19 cellular contexts compared by ENCODE assay signal in genomic region chr1:84148758-84149157, GRCh38. TPM values are rescaled to one million over a fixed set of nuclear protein-coding genes. Genes with fewer than 3 reads are reported as not detected.
DNase-seq lines count a peak whose midpoint lies in the region; ATAC-seq, FAIRE-seq and TF ChIP-seq lines count a peak whose summit lies in the region.
"Had no signal": no experiment of that assay in that cellular context is flagged by ENCODE, and none has a peak within 500 bp of the region (broad histone marks: within the 10 kb centered on the region; RNA-seq: fewer than 3 reads in every experiment).

No MANE protein-coding gene starts in this region.

- H3K4me1 ChIP-seq in Loucy (ENCODE audit: insufficient read depth, low read length, poor library complexity, severe bottlenecking) = peaks cover 67% of the 10 kb centered on the region
- peaks cover 23% of the 10 kb centered on the region for H3K4me1 ChIP-seq in keratinocyte (ENCODE audit: control insufficient read depth, extremely low read depth, insufficient read depth, low read length)
- peaks cover 56% of the 10 kb centered on the region for H3K4me1 ChIP-seq in Karpas-422 (ENCODE audit: low read length)

- peaks cover 76% of the 10 kb centered on the region for H3K4me1 Mint-ChIP-seq in activated naive CD8-positive, alpha-beta T cell (ENCODE audit: low read depth)
- peaks cover 52% of the 10 kb centered on the region for H3K4me1 Mint-ChIP-seq in activated naive CD8-positive, alpha-beta T cell treated with anti-CD3 and anti-CD28 coated beads for 36 hours
- peaks cover 64% of the 10 kb centered on the region for H3K4me1 Mint-ChIP-seq in stimulated activated memory B cell treated with anti-CD40 and anti-IgM and Interleukin-4, amounts not matched to agents 10 μg/mL and 1 μg/mL and 100 μg/mL, for 72 hours

- no peak for DNase-seq in activated naive CD8-positive, alpha-beta T cell treated with anti-CD3 and anti-CD28 coated beads for 36 hours
- no peak for DNase-seq in keratinocyte (ENCODE audit: low read depth, low spot score)
- no peak for DNase-seq in stimulated activated CD4-positive, alpha-beta T cell treated with anti-CD3 and anti-CD28 coated beads, Interleukin-4, amount 100 ng/mL, for 24 hours
- DNase-seq in Karpas-422 = no peak
- DNase-seq: DMS 273 treated with DMSO at 0.1 percent for 48 hours, GF-D8, NCI-H1105 treated with DMSO at 0.1 percent for 48 hours, NCI-H1694, NCI-H748 treated with DMSO at 0.1 percent for 48 hours, PC-3, RPMI8226, SIG-M5 had no signal

- H4K20me1 ChIP-seq in Loucy (ENCODE audit: insufficient read depth, low read length, poor library complexity, severe bottlenecking) = peaks cover 25% of the 10 kb centered on the region
- no peaks in the 10 kb centered on the region for H4K20me1 ChIP-seq in keratinocyte (ENCODE audit: control insufficient read depth, extremely low read depth, insufficient read depth, low read length)
- H4K20me1 ChIP-seq in Karpas-422 (ENCODE audit: insufficient read depth, low read depth, low read length) = no peaks in the 10 kb centered on the region

- FAIRE-seq in keratinocyte (lab: Jason Lieb, UNC) = peak; percentile 52
- FAIRE-seq: GM19239 had no signal

- H3K27ac Mint-ChIP-seq in activated naive CD8-positive, alpha-beta T cell = peak overlapping the region; percentile 36
- no peak overlapping the region for H3K27ac Mint-ChIP-seq in activated naive CD8-positive, alpha-beta T cell treated with anti-CD3 and anti-CD28 coated beads for 36 hours
- peak overlapping the region; percentile 60 for H3K27ac Mint-ChIP-seq in stimulated activated memory B cell treated with anti-CD40 and anti-IgM and Interleukin-4, amounts not matched to agents 10 μg/mL and 1 μg/mL and 100 μg/mL, for 72 hours
- H3K27ac Mint-ChIP-seq: GM23338 had no signal

- H3F3A ChIP-seq in Loucy (ENCODE audit: low read depth) = peaks cover 7% of the 10 kb centered on the region; the same call in 1 of the 2 replicates

- H3K36me3 ChIP-seq in Loucy (ENCODE audit: insufficient read depth, low read length) (no peaks in the 10 kb centered on the region), keratinocyte (ENCODE audit: control insufficient read depth in 2 of 2, extremely low read depth in 1 of 2, insufficient read depth in 2 of 2, low read length in 2 of 2) (no peaks in the 10 kb centered on the region), Karpas-422 (ENCODE audit: insufficient read depth, low read length) (no peaks in the 10 kb centered on the region)

- no peaks in the 10 kb centered on the region for H3K27me3 Mint-ChIP-seq in activated naive CD8-positive, alpha-beta T cell
- no peaks in the 10 kb centered on the region for H3K27me3 Mint-ChIP-seq in activated naive CD8-positive, alpha-beta T cell treated with anti-CD3 and anti-CD28 coated beads for 36 hours
- no peaks in the 10 kb centered on the region for H3K27me3 Mint-ChIP-seq in stimulated activated memory B cell treated with anti-CD40 and anti-IgM and Interleukin-4, amounts not matched to agents 10 μg/mL and 1 μg/mL and 100 μg/mL, for 72 hours

- ATAC-seq in stimulated activated memory B cell treated with anti-CD40 and anti-IgM and Interleukin-4, amounts not matched to agents 10 μg/mL and 1 μg/mL and 100 μg/mL, for 72 hours = no peak
- ATAC-seq in GM21381 (IDR thresholded peaks at IDR 0.05; ENCODE audit: unreplicated experiment) = no peak
- ATAC-seq: GM23338, PC-3, SK-N-SH treated with all-trans-retinoic acid at 6 μM for 48 hours had no signal

- H3K79me2 ChIP-seq in Loucy (ENCODE audit: insufficient read depth, low read length) (peaks cover 84% of the 10 kb centered on the region), keratinocyte (ENCODE audit: control insufficient read depth, insufficient read depth, low read length) (no peaks in the 10 kb centered on the region), Karpas-422 (ENCODE audit: low read length) (peaks cover 20% of the 10 kb centered on the region; the same call in 1 of the 2 replicates)

- no peaks in the 10 kb centered on the region for H3K9me1 ChIP-seq in keratinocyte (ENCODE audit: control insufficient read depth, extremely low read depth, insufficient read depth, low read length)

- H3K9me3 ChIP-seq in Loucy (ENCODE audit: insufficient read depth, low read depth, low read length) = no peaks in the 10 kb centered on the region
- no peaks in the 10 kb centered on the region for H3K9me3 ChIP-seq in keratinocyte (ENCODE audit: control insufficient read depth, low read depth, low read length)
- H3K9me3 ChIP-seq in Karpas-422 (ENCODE audit: low read length) = no peaks in the 10 kb centered on the region

- dilution Hi-C loops in keratinocyte (cut with MboI; ENCODE audit: extremely low pct_ligation_motif_present, low sequenced_read_pairs) = no loop called here

- H3K9me2 ChIP-seq in Loucy (replicated peaks; ENCODE audit: low read depth, low read length) (no peaks in the 10 kb centered on the region), Karpas-422 (replicated peaks; ENCODE audit: insufficient read depth, low read length) (no peaks in the 10 kb centered on the region)

- H3K4me3 ChIP-seq in Loucy (ENCODE audit: low read length, poor library complexity, severe bottlenecking) = peak overlapping the region; percentile 82
- H3K4me3 ChIP-seq in keratinocyte (ENCODE audit: control insufficient read depth in 2 of 3, extremely low read depth in 1 of 3, insufficient read depth in 2 of 3, low read depth in 1 of 3, low read length in 3 of 3) = no peak overlapping the region
- H3K4me3 ChIP-seq in Karpas-422 (ENCODE audit: low read length) = no peak overlapping the region
- H3K4me3 ChIP-seq: GM23338 had no signal

- H3K27me3 ChIP-seq in Loucy (ENCODE audit: insufficient read depth, low read length, poor library complexity, severe bottlenecking) = no peaks in the 10 kb centered on the region
- H3K27me3 ChIP-seq in keratinocyte (ENCODE audit: control insufficient read depth, extremely low read depth, insufficient read depth, low read length) = no peaks in the 10 kb centered on the region
- H3K27me3 ChIP-seq in Karpas-422 (ENCODE audit: low read length) = no peaks in the 10 kb centered on the region

- H3K27ac ChIP-seq in keratinocyte (ENCODE audit: control insufficient read depth, insufficient read depth, low read length) (no peak overlapping the region), Karpas-422 (ENCODE audit: low read length) (no peak overlapping the region)

- H2AFZ ChIP-seq in Loucy (ENCODE audit: low read length) (no peak overlapping the region), keratinocyte (ENCODE audit: control insufficient read depth, low read length) (no peak overlapping the region), Karpas-422 (ENCODE audit: low read length) (no peak overlapping the region)
- H2AFZ ChIP-seq: GM23338 had no signal

- no peaks in the 10 kb centered on the region for H3K9me3 Mint-ChIP-seq in activated naive CD8-positive, alpha-beta T cell (ENCODE audit: low read depth)
- H3K9me3 Mint-ChIP-seq in activated naive CD8-positive, alpha-beta T cell treated with anti-CD3 and anti-CD28 coated beads for 36 hours = peaks cover 1% of the 10 kb centered on the region
- no peaks in the 10 kb centered on the region for H3K9me3 Mint-ChIP-seq in stimulated activated memory B cell treated with anti-CD40 and anti-IgM and Interleukin-4, amounts not matched to agents 10 μg/mL and 1 μg/mL and 100 μg/mL, for 72 hours

- TF ChIP-seq CTCF in Loucy (conservative IDR thresholded peaks at IDR 0.05; ENCODE audit: low read length) = no peak
- TF ChIP-seq CTCF in keratinocyte (optimal IDR thresholded peaks at IDR 0.05 in 1 of 3, IDR thresholded peaks at IDR 0.05 in 1 of 3, conservative IDR thresholded peaks at IDR 0.05 in 1 of 3; ENCODE audit: extremely low read depth in 1 of 3, insufficient read depth in 2 of 3, low read length in 3 of 3) = no peak

- peak overlapping the region; percentile 94 for H3K4me2 ChIP-seq in Loucy (ENCODE audit: low read depth, low read length, poor library complexity, severe bottlenecking)
- no peak overlapping the region for H3K4me2 ChIP-seq in keratinocyte (ENCODE audit: control insufficient read depth, extremely low read depth, insufficient read depth, low read depth, low read length)
- H3K4me2 ChIP-seq in Karpas-422 (ENCODE audit: low read depth, low read length, poor library complexity, severe bottlenecking) = no peak overlapping the region
- H3K4me2 ChIP-seq: GM23338 had no signal

- H3K4me3 Mint-ChIP-seq in activated naive CD8-positive, alpha-beta T cell = peak overlapping the region; percentile 42
- H3K4me3 Mint-ChIP-seq in activated naive CD8-positive, alpha-beta T cell treated with anti-CD3 and anti-CD28 coated beads for 36 hours = no peak overlapping the region
- no peak overlapping the region for H3K4me3 Mint-ChIP-seq in stimulated activated memory B cell treated with anti-CD40 and anti-IgM and Interleukin-4, amounts not matched to agents 10 μg/mL and 1 μg/mL and 100 μg/mL, for 72 hours
- H3K4me3 Mint-ChIP-seq: GM23338 had no signal

- H3K36me3 Mint-ChIP-seq in activated naive CD8-positive, alpha-beta T cell = peaks cover 15% of the 10 kb centered on the region
- peaks cover 28% of the 10 kb centered on the region for H3K36me3 Mint-ChIP-seq in activated naive CD8-positive, alpha-beta T cell treated with anti-CD3 and anti-CD28 coated beads for 36 hours
- H3K36me3 Mint-ChIP-seq in stimulated activated memory B cell treated with anti-CD40 and anti-IgM and Interleukin-4, amounts not matched to agents 10 μg/mL and 1 μg/mL and 100 μg/mL, for 72 hours = peaks cover 8% of the 10 kb centered on the region

- H3K9ac ChIP-seq in Loucy (ENCODE audit: low read depth, low read length, poor library complexity, severe bottlenecking) = peak overlapping the region; percentile 33
- no peak overlapping the region for H3K9ac ChIP-seq in keratinocyte (ENCODE audit: control insufficient read depth, extremely low read depth, insufficient read depth, low read length)
- no peak overlapping the region for H3K9ac ChIP-seq in Karpas-422 (ENCODE audit: low read length)

RNA-seq across cellular contexts. Expression of gene PRKACB, which starts 4.7 kb away (rescaled TPM):
- 10 to 100 TPM; 43.2 to 49.7 TPM for total RNA-seq in activated naive CD8-positive, alpha-beta T cell treated with anti-CD3 and anti-CD28 coated beads for 36 hours
- polyA plus RNA-seq in keratinocyte = 9.4 to 15.3 TPM (median 11.2 TPM) in 3 replicates
- 15.4 TPM for polyA plus RNA-seq in keratinocyte (2011; ENCODE audit: low read depth)
- 10.0 and 21.2 TPM in 2 replicates for polyA plus RNA-seq in keratinocyte (2011; cell fraction: cytosol; rRNA removed)
- 10.1 and 14.5 TPM in 2 replicates for polyA plus RNA-seq in keratinocyte (2011; cell fraction: nucleus; rRNA removed)
- polyA plus RNA-seq in keratinocyte (2012; ENCODE audit: low replicate concordance) = 4.8 and 11.5 TPM in 2 replicates
- 5.0 to 18.6 TPM (median 12.3 TPM) in 3 replicates for polyA minus RNA-seq in keratinocyte
- 17.1 TPM for polyA minus RNA-seq in keratinocyte (2011; cell fraction: cytosol; rRNA and poly(A)+ RNA removed)
- polyA minus RNA-seq in keratinocyte (2011; cell fraction: nucleus; rRNA and poly(A)+ RNA removed) = 10.0 and 20.6 TPM in 2 replicates
- 23.1 and 68.1 TPM in 2 replicates for total RNA-seq in Karpas-422 (2014; rRNA removed; shearing (Covaris generic); ENCODE audit: low replicate concordance)
